25 cellular contexts compared by ENCODE assay signal in genomic region chr12:49527361-49528130, GRCh38. TPM values are rescaled to one million over a fixed set of nuclear protein-coding genes. Genes with fewer than 3 reads are reported as not detected.
DNase-seq lines count a peak whose midpoint lies in the region; ATAC-seq, FAIRE-seq and TF ChIP-seq lines count a peak whose summit lies in the region.
"Had no signal": no experiment of that assay in that cellular context is flagged by ENCODE, and none has a peak within 500 bp of the region (broad histone marks: within the 10 kb centered on the region; RNA-seq: fewer than 3 reads in every experiment).

No MANE protein-coding gene starts in this region.

- no peaks in the 10 kb centered on the region for H3K79me2 ChIP-seq in GM12878 (ENCODE audit: control insufficient read depth, insufficient read depth, low read length)
- H3K79me2 ChIP-seq in GM23248 (ENCODE audit: insufficient read depth): no peaks in the 10 kb centered on the region

- RAD21 ChIA-PET in GM12878 (lab: Charles Lee; ENCODE audit: unreplicated experiment): interaction anchor here (1.0 to 2.3 kb wide), 3 partner anchors 13 to 169 kb away, joined by 3 to 8 read pairs (median 3); no protein-coding TSS in a partner anchor

- H4K20me1 ChIP-seq in BLaER1 treated with 17β-estradiol and CSF1 and Interleukin-3, amounts not matched to agents 10 nM and 100 nM: 0 out of 22 replicates have a peak, but pooled peaks cover 0 to 4% (median 0%) of the 10 kb centered on the region in 11 experiments
- no peaks in the 10 kb centered on the region for H4K20me1 ChIP-seq in GM12878 (ENCODE audit: control insufficient read depth, insufficient read depth)
- no peaks in the 10 kb centered on the region for H4K20me1 ChIP-seq in GM23248 (ENCODE audit: insufficient read depth)

- TF ChIP-seq EP300 in Ishikawa (IDR thresholded peaks at IDR 0.05; ENCODE audit: borderline replicate concordance) (no peak; the same call in 1 of the 2 replicates), GM12878 (IDR thresholded peaks at IDR 0.05; ENCODE audit: borderline replicate concordance in 1 of 2, control insufficient read depth in 1 of 2, low read depth in 2 of 2, low read length in 2 of 2) (no peak)

- H3K27me3 ChIP-seq in BLaER1 treated with 17β-estradiol and CSF1 and Interleukin-3, amounts not matched to agents 10 nM and 100 nM: no peaks in the 10 kb centered on the region
- no peaks in the 10 kb centered on the region for H3K27me3 ChIP-seq in GM12878 (replicated peaks in 1 of 2; ENCODE audit: control insufficient read depth in 2 of 2, insufficient read depth in 2 of 2, low read length in 1 of 2)
- no peaks in the 10 kb centered on the region for H3K27me3 ChIP-seq in GM23248 (replicated peaks; ENCODE audit: insufficient read depth)
- H3K27me3 ChIP-seq: foreskin keratinocyte had no signal

- no peak overlapping the region for H3K4me3 ChIP-seq in BLaER1 treated with 17β-estradiol and CSF1 and Interleukin-3, amounts not matched to agents 10 nM and 100 nM
- H3K4me3 ChIP-seq in GM12878 (no peak overlapping the region), GM23248 (no peak overlapping the region)

- peak overlapping the region in 6 of 11 experiments; percentile 5 to 50 (median 34); a peak in 11 of 22 replicates for H3K4me2 ChIP-seq in BLaER1 treated with 17β-estradiol and CSF1 and Interleukin-3, amounts not matched to agents 10 nM and 100 nM
- H3K4me2 ChIP-seq in GM12878 (ENCODE audit: control insufficient read depth, insufficient read depth): no peak overlapping the region
- no peak overlapping the region for H3K4me2 ChIP-seq in GM23248 (ENCODE audit: unreplicated experiment)

- H3F3A ChIP-seq in GM23248 (ENCODE audit: insufficient read depth): no peaks in the 10 kb centered on the region

- peaks cover 8 to 15% (median 10%) of the 10 kb centered on the region in 10 experiments; a peak in 18 of 20 replicates for H3K4me1 ChIP-seq in BLaER1 treated with 17β-estradiol and CSF1 and Interleukin-3, amounts not matched to agents 10 nM and 100 nM
- H3K4me1 ChIP-seq in GM12878 (ENCODE audit: control insufficient read depth, insufficient read depth, low read length): no peaks in the 10 kb centered on the region
- H3K4me1 ChIP-seq in GM23248 (ENCODE audit: insufficient read depth): no peaks in the 10 kb centered on the region
- H3K4me1 ChIP-seq: foreskin keratinocyte had no signal

- H3K27ac Mint-ChIP-seq in nephron progenitor cell (peak overlapping the region; percentile 84), immature natural killer cell (no peak overlapping the region)
- H3K27ac Mint-ChIP-seq: activated B cell treated with CpG ODN at 0.5 μM for 24 hours; CD8-positive, alpha-beta T cell; natural killer cell treated with Interleukin-12 subunit alpha and Interleukin-12 subunit beta and Interleukin-15 and Interleukin-18, amount 100 ng/mL, for 72 hours; stimulated activated naive B cell treated with anti-CD40 and anti-IgM and Interleukin-4, amounts not matched to agents 10 μg/mL and 1 μg/mL and 100 μg/mL, for 72 hours had no signal

- no peaks in the 10 kb centered on the region for H3K27me3 Mint-ChIP-seq in nephron progenitor cell (ENCODE audit: low read depth, poor library complexity)
- H3K27me3 Mint-ChIP-seq in activated T-cell treated with anti-CD3 and anti-CD28 coated beads, Interleukin-2, amount 50 U/mL, for 4 hours (ENCODE audit: low read depth): no peaks in the 10 kb centered on the region
- H3K27me3 Mint-ChIP-seq in immature natural killer cell (ENCODE audit: low read depth in 3 of 3): peaks cover 0 to 1% (median 0%) of the 10 kb centered on the region in 3 donors
- H3K27me3 Mint-ChIP-seq: activated B cell treated with CpG ODN at 0.5 μM for 24 hours; natural killer cell treated with Interleukin-12 subunit alpha and Interleukin-12 subunit beta and Interleukin-15 and Interleukin-18, amount 100 ng/mL, for 72 hours; stimulated activated naive B cell treated with anti-CD40 and anti-IgM and Interleukin-4, amounts not matched to agents 10 μg/mL and 1 μg/mL and 100 μg/mL, for 72 hours had no signal

- WGBS in GM12878 (ENCODE audit: insufficient coverage, insufficient replicate concordance, low lambda C conversion rate, missing lambda C conversion rate): 80% methylated on average over 7 of the region's 7 CpGs
- 88% methylated on average over 7 of the region's 7 CpGs for WGBS in GM23248 (ENCODE audit: low coverage in 1 of 2, low lambda C conversion rate in 2 of 2, missing lambda C conversion rate in 2 of 2), 2 experiments

- FAIRE-seq in GM12878 (lab: Jason Lieb, UNC): no peak

- H3K4me1 Mint-ChIP-seq in nephron progenitor cell (peaks cover 9% of the 10 kb centered on the region), immature natural killer cell (no peaks in the 10 kb centered on the region)
- no peaks in the 10 kb centered on the region for H3K4me1 Mint-ChIP-seq in activated T-cell treated with anti-CD3 and anti-CD28 coated beads, Interleukin-2, amount 50 U/mL, for 4 hours (ENCODE audit: low read depth)

- TF ChIP-seq CTCF in GM12878 (IDR thresholded peaks at IDR 0.05 in 2 of 3, conservative IDR thresholded peaks at IDR 0.05 in 1 of 3; ENCODE audit: control insufficient read depth in 2 of 3, extremely low read depth in 1 of 3, insufficient read depth in 1 of 3, low read depth in 3 of 3, low read length in 3 of 3): no peak
- no peak for TF ChIP-seq CTCF in nephron progenitor cell (IDR thresholded peaks at IDR 0.05)

- no peak for TF ChIP-seq POLR2A in GM12878 (IDR thresholded peaks at IDR 0.05; ENCODE audit: low read depth, low read length)

- intact Hi-C loops in GM12878 (cut with micrococcal nuclease; ENCODE audit: unreplicated experiment): no loop called here

- in situ Hi-C loops in GM12878 (cut with MboI): no loop called here
- in situ Hi-C loops in GM23248 (cut with MboI): no loop called here

- H3K27ac ChIP-seq in BLaER1 treated with 17β-estradiol and CSF1 and Interleukin-3, amounts not matched to agents 10 nM and 100 nM: no peak overlapping the region
- no peak overlapping the region for H3K27ac ChIP-seq in GM12878 (ENCODE audit: control insufficient read depth, insufficient read depth)
- H3K27ac ChIP-seq in GM23248: no peak overlapping the region
- H3K27ac ChIP-seq: epithelial cell of prostate, foreskin keratinocyte had no signal

- TF ChIP-seq RAD21 in Ishikawa (IDR thresholded peaks at IDR 0.05; ENCODE audit: low read depth): no peak
- TF ChIP-seq RAD21 in GM12878 (IDR thresholded peaks at IDR 0.05; ENCODE audit: insufficient read depth, low read depth, low read length): no peak

- H3K36me3 Mint-ChIP-seq in nephron progenitor cell (ENCODE audit: low read depth): peaks cover 55% of the 10 kb centered on the region
- H3K36me3 Mint-ChIP-seq in activated T-cell treated with anti-CD3 and anti-CD28 coated beads, Interleukin-2, amount 50 U/mL, for 4 hours (ENCODE audit: insufficient read depth): peaks cover 12% of the 10 kb centered on the region
- H3K36me3 Mint-ChIP-seq in immature natural killer cell: peaks cover 18 to 25% (median 19%) of the 10 kb centered on the region in 3 donors

- H2AFZ ChIP-seq in GM12878 (ENCODE audit: control insufficient read depth, low read depth, low read length) (no peak overlapping the region), GM23248 (no peak overlapping the region)

- 0 out of 22 replicates have a peak overlapping the region, but pooled peaks of 1 of the 11 experiments have one; percentile 3 for H3K9ac ChIP-seq in BLaER1 treated with 17β-estradiol and CSF1 and Interleukin-3, amounts not matched to agents 10 nM and 100 nM
- H3K9ac ChIP-seq in GM12878 (ENCODE audit: control insufficient read depth, insufficient read depth, low read length): no peak overlapping the region
- no peak overlapping the region for H3K9ac ChIP-seq in GM23248

- ATAC-seq in GM12878: no peak
- ATAC-seq in activated T-cell treated with anti-CD3 and anti-CD28 coated beads, Interleukin-2, amount 50 U/mL, for 4 hours: no peak
- ATAC-seq: CD8-positive, alpha-beta T cell; foreskin keratinocyte; HCT116; left cardiac atrium; natural killer cell treated with Interleukin-12 subunit alpha and Interleukin-12 subunit beta and Interleukin-15 and Interleukin-18, amount 100 ng/mL, for 72 hours; Panc1; stimulated activated naive B cell treated with anti-CD40 and anti-IgM and Interleukin-4, amounts not matched to agents 10 μg/mL and 1 μg/mL and 100 μg/mL, for 72 hours had no signal

- no peaks in the 10 kb centered on the region for H3K9me3 Mint-ChIP-seq in nephron progenitor cell
- no peaks in the 10 kb centered on the region for H3K9me3 Mint-ChIP-seq in activated T-cell treated with anti-CD3 and anti-CD28 coated beads, Interleukin-2, amount 50 U/mL, for 4 hours
- H3K9me3 Mint-ChIP-seq in immature natural killer cell: no peaks in the 10 kb centered on the region
- H3K9me3 Mint-ChIP-seq: activated B cell treated with CpG ODN at 0.5 μM for 24 hours; CD8-positive, alpha-beta T cell; natural killer cell treated with Interleukin-12 subunit alpha and Interleukin-12 subunit beta and Interleukin-15 and Interleukin-18, amount 100 ng/mL, for 72 hours; stimulated activated naive B cell treated with anti-CD40 and anti-IgM and Interleukin-4, amounts not matched to agents 10 μg/mL and 1 μg/mL and 100 μg/mL, for 72 hours had no signal

- POLR2A ChIA-PET in GM12878 (lab: Charles Lee): no interaction called here

- peaks cover 35 to 75% (median 42%) of the 10 kb centered on the region in 11 experiments for H3K36me3 ChIP-seq in BLaER1 treated with 17β-estradiol and CSF1 and Interleukin-3, amounts not matched to agents 10 nM and 100 nM
- H3K36me3 ChIP-seq in GM12878 (ENCODE audit: control insufficient read depth in 2 of 2, insufficient read depth in 2 of 2, low read length in 1 of 2) (peaks cover 12 to 19% of the 10 kb centered on the region in 2 experiments), GM23248 (ENCODE audit: low read depth) (0 out of 2 replicates have a peak, but pooled peaks cover 11% of the 10 kb centered on the region)

- BruUV-seq in GM12878 (replicated peaks; lab: Mats Ljungman, UMichigan): no TSS peak

- DNase-seq in GM12878 (ENCODE audit: low read depth, low spot score) (no peak), nephron progenitor cell (no peak), GM23248 (no peak), immature natural killer cell (no peak), DMS 273 (lab: John Stamatoyannopoulos, UW; ENCODE audit: unreplicated experiment) (no peak)
- no peak for DNase-seq in activated T-cell treated with anti-CD3 and anti-CD28 coated beads, Interleukin-2, amount 50 U/mL, for 4 hours
- DNase-seq: activated B cell treated with CpG ODN at 0.5 μM for 24 hours; activated CD4-positive, alpha-beta T cell treated with anti-CD3 and anti-CD28 coated beads, Interleukin-2, amount 50 U/mL, for 48 hours; activated naive CD4-positive, alpha-beta T cell treated with Interleukin-2 at 50 U/mL for 16 hours; activated T-cell treated with anti-CD3 and anti-CD28 coated beads for 4 hours; amniotic stem cell; CD8-positive, alpha-beta T cell; foreskin keratinocyte; left cardiac atrium; NCI-H1092; NCI-H774; posterior cingulate gyrus; stimulated activated CD4-positive, alpha-beta T cell treated with anti-CD3 and anti-CD28 coated beads, Interleukin-1b, Interleukin-23, amount 100 ng/mL, for 48 hours; stimulated activated naive B cell treated with anti-CD40 and anti-IgM and Interleukin-4, amounts not matched to agents 10 μg/mL and 1 μg/mL and 100 μg/mL, for 72 hours had no signal

- H3K4me3 Mint-ChIP-seq in nephron progenitor cell: no peak overlapping the region
- no peak overlapping the region for H3K4me3 Mint-ChIP-seq in activated T-cell treated with anti-CD3 and anti-CD28 coated beads, Interleukin-2, amount 50 U/mL, for 4 hours
- H3K4me3 Mint-ChIP-seq in immature natural killer cell: no peak overlapping the region
- H3K4me3 Mint-ChIP-seq: activated B cell treated with CpG ODN at 0.5 μM for 24 hours; CD8-positive, alpha-beta T cell; natural killer cell treated with Interleukin-12 subunit alpha and Interleukin-12 subunit beta and Interleukin-15 and Interleukin-18, amount 100 ng/mL, for 72 hours; stimulated activated naive B cell treated with anti-CD40 and anti-IgM and Interleukin-4, amounts not matched to agents 10 μg/mL and 1 μg/mL and 100 μg/mL, for 72 hours had no signal

- H3K9me2 ChIP-seq in GM23248 (ENCODE audit: insufficient read depth): no peaks in the 10 kb centered on the region

- SMC1A ChIA-PET in GM12878 (lab: Charles Lee; ENCODE audit: uncharacterized antibody, unreplicated experiment): interaction anchor here (0.7 to 33.2 kb wide), 6 partner anchors 14 to 166 kb away, joined by 3 to 740 read pairs (median 6); partner anchors contain the start of gene SPATS2

- CTCF ChIA-PET in GM12878 (lab: Yijun Ruan, JAX): interaction anchor here (0.7 to 5.4 kb wide), 5 partner anchors 13 to 180 kb away, joined by 3 to 40 read pairs (median 3); no protein-coding TSS in a partner anchor

- H3K9me3 ChIP-seq in BLaER1 treated with 17β-estradiol and CSF1 and Interleukin-3, amounts not matched to agents 10 nM and 100 nM (replicated peaks in 1 of 11): no peaks in the 10 kb centered on the region
- H3K9me3 ChIP-seq in GM12878 (replicated peaks; ENCODE audit: control insufficient read depth, insufficient read depth, low read length) (no peaks in the 10 kb centered on the region), GM23248 (ENCODE audit: low read depth) (no peaks in the 10 kb centered on the region)

RNA-seq across cellular contexts. Expression of gene KCNH3, which starts 11.3 kb away (rescaled TPM):
- 0.20 and 0.27 TPM in 2 replicates for total RNA-seq in GM12878 (2013; cell fraction: nucleolus; rRNA removed)
- total RNA-seq in GM12878 (2014; rRNA removed) (0.11 and 0.45 TPM in 2 replicates), GM12878 (2014; rRNA removed; fragmentation: Illumina TruSeq; extraction: Trizol) (0.05 TPM in 1 of 2 replicates, not detected in the other), GM12878 (2021) (0.08 and 0.29 TPM in 2 replicates)
- polyA plus RNA-seq in GM12878 (2011; ENCODE audit: low read depth): 0.09 TPM
- polyA plus RNA-seq in GM12878 (2011; rRNA removed) (0.03 TPM in 1 of 2 replicates, not detected in the other), GM12878 (2014; fragmentation: Illumina TruSeq; extraction: Trizol) (0.04 TPM in 1 of 2 replicates, not detected in the other), GM12878 (2014; fragmentation: Nextera tagmentation; extraction: Ambion mirVana) (not detected), GM12878 (2014; rRNA removed) (0.26 and 0.49 TPM in 2 replicates), GM12878 (2016; fragmentation: Nextera tagmentation; extraction: Ambion mirVana) (not detected), GM23248 (2016; fragmentation: Nextera tagmentation; extraction: Ambion mirVana) (0.09 and 0.10 TPM in 2 replicates), immature natural killer cell (1 to 10 TPM in 1 of 3 donors, under 1 TPM in 1, not detected in 1; 0.96 to 1.1 TPM)
- polyA plus RNA-seq in GM12878 (2011; cell fraction: cytosol; rRNA removed): 0.06 and 0.07 TPM in 2 replicates
- polyA plus RNA-seq in GM12878 (2011; cell fraction: nucleus; rRNA removed): 0.19 and 0.25 TPM in 2 replicates
- polyA plus RNA-seq in GM12878 (2012): 0.32 and 0.77 TPM in 2 replicates
- not detected in 2 replicates for polyA minus RNA-seq in GM12878 (2011; rRNA and poly(A)+ RNA removed)
- not detected in 2 replicates for polyA minus RNA-seq in GM12878 (2011; cell fraction: cytosol; rRNA and poly(A)+ RNA removed)
- polyA minus RNA-seq in GM12878 (2011; cell fraction: nucleus; rRNA and poly(A)+ RNA removed): not detected in 2 replicates
- not detected in 2 replicates for total RNA-seq in GM23248 (2014; rRNA removed; shearing (Covaris generic))
- total RNA-seq in activated T-cell treated with anti-CD3 and anti-CD28 coated beads, Interleukin-2, amount 50 U/mL, for 4 hours: 1 to 10 TPM; 1.6 to 4.0 (median 3.3) TPM

RNA-seq across cellular contexts. Expression of gene MCRS1, which starts 40.4 kb away (rescaled TPM):
- total RNA-seq in GM12878 (2013; cell fraction: nucleolus; rRNA removed): 43.5 and 50.3 TPM in 2 replicates
- 59.2 and 62.7 TPM in 2 replicates for total RNA-seq in GM12878 (2014; rRNA removed)
- 45.3 and 49.5 TPM in 2 replicates for total RNA-seq in GM12878 (2014; rRNA removed; fragmentation: Illumina TruSeq; extraction: Trizol)
- total RNA-seq in GM12878 (2021): 63.0 and 67.9 TPM in 2 replicates
- polyA plus RNA-seq in GM12878 (2011; ENCODE audit: low read depth): 22.4 TPM
- 26.1 and 44.8 TPM in 2 replicates for polyA plus RNA-seq in GM12878 (2011; rRNA removed)
- polyA plus RNA-seq in GM12878 (2011; cell fraction: cytosol; rRNA removed): 64.1 and 90.2 TPM in 2 replicates
- 176 and 191 TPM in 2 replicates for polyA plus RNA-seq in GM12878 (2011; cell fraction: nucleus; rRNA removed)
- 33.5 and 39.6 TPM in 2 replicates for polyA plus RNA-seq in GM12878 (2012)
- 17.2 and 46.9 TPM in 2 replicates for polyA plus RNA-seq in GM12878 (2014; fragmentation: Illumina TruSeq; extraction: Trizol)
- 10 to 100 TPM; 34.3 to 52.4 TPM for polyA plus RNA-seq in GM12878 (2014; fragmentation: Nextera tagmentation; extraction: Ambion mirVana)
- polyA plus RNA-seq in GM12878 (2014; rRNA removed): 76.7 and 78.4 TPM in 2 replicates
- polyA plus RNA-seq in GM12878 (2016; fragmentation: Nextera tagmentation; extraction: Ambion mirVana): 10 to 100 TPM; 75.2 to 82.8 TPM
- 41.4 and 60.1 TPM in 2 replicates for polyA minus RNA-seq in GM12878 (2011; rRNA and poly(A)+ RNA removed)
- 14.2 and 18.6 TPM in 2 replicates for polyA minus RNA-seq in GM12878 (2011; cell fraction: cytosol; rRNA and poly(A)+ RNA removed)
- polyA minus RNA-seq in GM12878 (2011; cell fraction: nucleus; rRNA and poly(A)+ RNA removed): 25.0 and 43.7 TPM in 2 replicates
- total RNA-seq in GM23248 (2014; rRNA removed; shearing (Covaris generic)): 54.9 and 60.4 TPM in 2 replicates
- 64.2 and 66.0 TPM in 2 replicates for polyA plus RNA-seq in GM23248 (2016; fragmentation: Nextera tagmentation; extraction: Ambion mirVana)
- 10 to 100 TPM; 83.9 to 98.7 (median 92.1) TPM for total RNA-seq in activated T-cell treated with anti-CD3 and anti-CD28 coated beads, Interleukin-2, amount 50 U/mL, for 4 hours
- polyA plus RNA-seq in immature natural killer cell: 100 to 1,000 TPM in 1 of 3 donors, 10 to 100 TPM in 2; 76.3 to 101 (median 88.2) TPM

Comparison
In these comparisons a context has a peak if more than half of its experiments do, and no peak if none do; other contexts are left out.
1. H3K4me2 ChIP-seq: peak in BLaER1 treated with 17β-estradiol and CSF1 and Interleukin-3, amounts not matched to agents 10 nM and 100 nM (6 of 11); none in GM12878 (single experiment) and GM23248 (single experiment).